ENCODE assay signal across 13 cellular contexts in the genomic region with DNA sequence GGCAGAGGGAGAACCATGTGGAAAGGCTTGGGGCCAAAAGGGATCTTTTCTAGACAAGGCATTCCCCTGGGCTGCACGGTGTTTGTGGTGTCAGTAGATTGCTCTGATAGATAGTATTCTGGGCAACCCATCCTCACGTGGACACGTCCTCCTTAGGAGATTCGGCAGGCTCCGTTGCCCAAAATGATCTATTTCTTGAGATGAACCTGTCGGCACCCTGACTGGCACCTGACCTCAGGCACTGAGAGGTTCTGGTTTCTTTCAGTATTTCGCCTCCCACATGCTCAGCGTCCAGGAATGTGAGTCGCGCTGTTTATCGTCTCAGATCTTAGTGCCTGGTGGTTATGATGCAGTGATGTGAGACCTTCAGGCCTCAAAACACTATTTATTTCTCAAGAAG.
DNase-seq lines count a peak whose midpoint lies in the region; ATAC-seq and TF ChIP-seq lines count a peak whose summit lies in the region.
"Had no signal": no experiment of that assay in that cellular context is flagged by ENCODE, and none has a peak within 500 bp of the region (broad histone marks: within the 10 kb centered on the region; RNA-seq: fewer than 3 reads in every experiment).

No MANE protein-coding gene starts in this region.

- peaks cover 15% of the 10 kb centered on the region for H3K9me1 ChIP-seq in IMR-90 (ENCODE audit: insufficient read depth, low read length)

- peaks cover 3% of the 10 kb centered on the region for H3K4me1 Mint-ChIP-seq in activated CD8-positive, alpha-beta memory T cell treated with anti-CD3 and anti-CD28 coated beads, Interleukin-2, amount 10 ng/mL, durations not matched to agents 7 days and 5 days

- dilution Hi-C loops in IMR-90 (cut with HindIII; ENCODE audit: low sequenced_read_pairs, unreplicated experiment) (no loop called here), mammary epithelial cell (cut with HindIII; ENCODE audit: low sequenced_read_pairs) (no loop called here)

- H2BK20ac ChIP-seq in IMR-90 (ENCODE audit: low read depth, low read length): no peak overlapping the region

- no peak for ATAC-seq in activated CD8-positive, alpha-beta memory T cell treated with anti-CD3 and anti-CD28 coated beads, Interleukin-2, amount 10 ng/mL, durations not matched to agents 7 days and 5 days
- ATAC-seq in IMR-90 (ENCODE audit: low read depth): no peak
- no peak for ATAC-seq in GM21717 (IDR thresholded peaks at IDR 0.05; ENCODE audit: unreplicated experiment)
- no peak for ATAC-seq in GM21526 (IDR thresholded peaks at IDR 0.05; ENCODE audit: low FRiP score, unreplicated experiment)
- ATAC-seq: right lobe of liver had no signal

- TF ChIP-seq CTCF in IMR-90 (conservative IDR thresholded peaks at IDR 0.05; ENCODE audit: low read depth, low read length): no peak
- no peak for TF ChIP-seq CTCF in mammary epithelial cell (conservative IDR thresholded peaks at IDR 0.05 in 1 of 2, IDR thresholded peaks at IDR 0.05 in 1 of 2; ENCODE audit: extremely low read depth in 1 of 2, insufficient read depth in 1 of 2, low read depth in 1 of 2, low read length in 2 of 2)
- TF ChIP-seq CTCF in parathyroid adenoma (IDR thresholded peaks at IDR 0.05): no peak

- BruUV-seq in IMR-90 (replicated peaks; lab: Mats Ljungman, UMichigan) (no TSS peak), mammary epithelial cell (replicated peaks; lab: Mats Ljungman, UMichigan) (no TSS peak)

- peaks cover 49% of the 10 kb centered on the region for H3K27me3 Mint-ChIP-seq in activated CD8-positive, alpha-beta memory T cell treated with anti-CD3 and anti-CD28 coated beads, Interleukin-2, amount 10 ng/mL, durations not matched to agents 7 days and 5 days

- no peak overlapping the region for H3K9ac ChIP-seq in IMR-90 (ENCODE audit: low read depth, low read length)
- no peak overlapping the region for H3K9ac ChIP-seq in mammary epithelial cell (ENCODE audit: insufficient read depth, low read length)
- no peak overlapping the region for H3K9ac ChIP-seq in parathyroid adenoma

- H2BK5ac ChIP-seq in IMR-90 (ENCODE audit: low read depth, low read length, poor library complexity, severe bottlenecking): no peak overlapping the region

- H3K4me3 ChIP-seq in IMR-90 (ENCODE audit: insufficient read depth, low read depth, low read length) (no peak overlapping the region), mammary epithelial cell (replicated peaks in 1 of 3; ENCODE audit: insufficient read depth in 1 of 3, low read depth in 2 of 3, low read length in 3 of 3) (no peak overlapping the region), parathyroid adenoma (ENCODE audit: low read depth, low read length) (peak overlapping the region; percentile 20)
- H3K4me3 ChIP-seq: right lobe of liver had no signal

- no peaks in the 10 kb centered on the region for H3K9me3 ChIP-seq in IMR-90 (ENCODE audit: control insufficient read depth, insufficient read depth, low read length)
- no peaks in the 10 kb centered on the region for H3K9me3 ChIP-seq in mammary epithelial cell (replicated peaks; ENCODE audit: insufficient read depth, low read length)
- no peaks in the 10 kb centered on the region for H3K9me3 ChIP-seq in parathyroid adenoma (ENCODE audit: control insufficient read depth, low read length)
- H3K9me3 ChIP-seq: right lobe of liver had no signal

- H4K20me1 ChIP-seq in IMR-90 (ENCODE audit: insufficient read depth, low read length) (no peaks in the 10 kb centered on the region), mammary epithelial cell (ENCODE audit: insufficient read depth, low read length) (no peaks in the 10 kb centered on the region)

- no peaks in the 10 kb centered on the region for H3K79me1 ChIP-seq in IMR-90 (ENCODE audit: low read depth in 1 of 2, low read length in 2 of 2)

- H3K27ac ChIP-seq in IMR-90 (ENCODE audit: insufficient read depth, low read length): no peak overlapping the region
- no peak overlapping the region for H3K27ac ChIP-seq in mammary epithelial cell (ENCODE audit: insufficient read depth, low read depth, low read length)
- H3K27ac ChIP-seq in parathyroid adenoma: peak overlapping the region; percentile 95
- H3K27ac ChIP-seq: right lobe of liver had no signal

- H3K9me3 Mint-ChIP-seq in activated CD8-positive, alpha-beta memory T cell treated with anti-CD3 and anti-CD28 coated beads, Interleukin-2, amount 10 ng/mL, durations not matched to agents 7 days and 5 days (ENCODE audit: low read depth): no peaks in the 10 kb centered on the region

- no peak overlapping the region for H3K4me3 Mint-ChIP-seq in activated CD8-positive, alpha-beta memory T cell treated with anti-CD3 and anti-CD28 coated beads, Interleukin-2, amount 10 ng/mL, durations not matched to agents 7 days and 5 days

- DNase-seq in activated CD8-positive, alpha-beta memory T cell treated with anti-CD3 and anti-CD28 coated beads for 24 hours: peak; percentile 59
- DNase-seq in activated CD8-positive, alpha-beta memory T cell treated with anti-CD3 and anti-CD28 coated beads, Interleukin-2, amount 10 ng/mL, durations not matched to agents 7 days and 5 days: no peak
- DNase-seq in IMR-90 (peak; percentile 61), mammary epithelial cell (peak; percentile 83), DMS53 (lab: John Stamatoyannopoulos, UW) (no peak)
- DNase-seq: aorta, NCI-H1105, NCI-H510A, right lobe of liver, SHP77 treated with DMSO at 0.1 percent for 48 hours had no signal

- H3K14ac ChIP-seq in IMR-90 (replicated peaks; ENCODE audit: low read depth, low read length): no peak overlapping the region

- H3K23ac ChIP-seq in IMR-90 (ENCODE audit: low read depth, low read length): no peak overlapping the region

- H2AK9ac ChIP-seq in IMR-90 (replicated peaks; ENCODE audit: low read depth, low read length, poor library complexity): peak overlapping the region; percentile 56

- H3K4ac ChIP-seq in IMR-90 (ENCODE audit: low read depth, low read length): peak overlapping the region; percentile 48; the same call in 1 of the 2 replicates

- no peak overlapping the region; the same call in 2 of the 3 replicates for H2BK15ac ChIP-seq in IMR-90 (ENCODE audit: low read depth, low read length)

- no peak overlapping the region for H4K5ac ChIP-seq in IMR-90 (ENCODE audit: low read depth, low read length)

- CTCF ChIA-PET in activated CD8-positive, alpha-beta memory T cell treated with anti-CD3 and anti-CD28 coated beads, Interleukin-2, amount 10 ng/mL, durations not matched to agents 7 days and 5 days (lab: Charles Lee): interaction anchor here (1.0 kb wide), 1 partner anchor 689 kb away, joined by 3 read pairs; no protein-coding TSS in a partner anchor
- CTCF ChIA-PET in IMR-90 (lab: Yijun Ruan, JAX): no interaction called here
- CTCF ChIA-PET in mammary epithelial cell (lab: Charles Lee; ENCODE audit: low non-redundant PET): no interaction called here

- H3K27ac Mint-ChIP-seq in activated CD8-positive, alpha-beta memory T cell treated with anti-CD3 and anti-CD28 coated beads, Interleukin-2, amount 10 ng/mL, durations not matched to agents 7 days and 5 days: no peak overlapping the region

- H3K79me2 ChIP-seq in mammary epithelial cell (ENCODE audit: insufficient read depth, low read length): no peaks in the 10 kb centered on the region
- H3K79me2 ChIP-seq in parathyroid adenoma: no peaks in the 10 kb centered on the region

- H3K27me3 ChIP-seq in IMR-90 (ENCODE audit: control insufficient read depth, insufficient read depth, low read length) (no peaks in the 10 kb centered on the region), mammary epithelial cell (ENCODE audit: insufficient read depth, low read length) (no peaks in the 10 kb centered on the region), parathyroid adenoma (ENCODE audit: control insufficient read depth, insufficient read depth, low read length) (no peaks in the 10 kb centered on the region)
- H3K27me3 ChIP-seq: right lobe of liver had no signal

- peak overlapping the region; percentile 56; the same call in 1 of the 2 replicates for H2AK5ac ChIP-seq in IMR-90 (ENCODE audit: low read depth, low read length)

- intact Hi-C loops in IMR-90 (cut with micrococcal nuclease) (no loop called here), mammary epithelial cell (cut with micrococcal nuclease) (no loop called here)

- no peak overlapping the region for H4K8ac ChIP-seq in IMR-90 (ENCODE audit: low read depth in 2 of 2, low read length in 2 of 2)

- no peak for TF ChIP-seq POLR2A in IMR-90 (IDR thresholded peaks at IDR 0.05; ENCODE audit: low read depth, low read length)

- H3K18ac ChIP-seq in IMR-90 (ENCODE audit: low read depth, low read length): no peak overlapping the region

- no peak overlapping the region for H4K91ac ChIP-seq in IMR-90 (ENCODE audit: insufficient read depth, low read depth, low read length)

- POLR2A ChIA-PET in IMR-90 (lab: Charles Lee; ENCODE audit: unreplicated experiment): no interaction called here

- H3K4me1 ChIP-seq in IMR-90 (ENCODE audit: control insufficient read depth, insufficient read depth, low read length) (peaks cover 11% of the 10 kb centered on the region), mammary epithelial cell (ENCODE audit: insufficient read depth, low read length) (peaks cover 30% of the 10 kb centered on the region), parathyroid adenoma (peaks cover 32% of the 10 kb centered on the region)
- H3K4me1 ChIP-seq: right lobe of liver had no signal

- in situ Hi-C loops in IMR-90 (cut with MboI; ENCODE audit: low sequenced_read_pairs): no loop called here
- in situ Hi-C loops in mammary epithelial cell (cut with MboI; ENCODE audit: low sequenced_read_pairs in 2 of 2): loop anchor here in 1 of 2 donors (10.0 kb wide), 1 partner anchor 246 kb away; the partner anchor contains the start of gene TANC2

- TF ChIP-seq RAD21 in IMR-90 (IDR thresholded peaks at IDR 0.05; ENCODE audit: low read length): no peak

- H3K36me3 ChIP-seq in IMR-90 (ENCODE audit: control insufficient read depth, insufficient read depth, low read length): no peaks in the 10 kb centered on the region
- no peaks in the 10 kb centered on the region for H3K36me3 ChIP-seq in mammary epithelial cell (ENCODE audit: insufficient read depth, low read length)
- H3K36me3 ChIP-seq in parathyroid adenoma (ENCODE audit: control insufficient read depth, insufficient read depth, low read length): no peaks in the 10 kb centered on the region
- H3K36me3 ChIP-seq: right lobe of liver had no signal

- H2BK120ac ChIP-seq in IMR-90 (ENCODE audit: low read depth, low read length): no peak overlapping the region

- H2AFZ ChIP-seq in IMR-90 (replicated peaks; ENCODE audit: low read length, poor library complexity): no peak overlapping the region
- peak overlapping the region; percentile 23 for H2AFZ ChIP-seq in mammary epithelial cell (ENCODE audit: low read depth, low read length)
- peak overlapping the region; percentile 58 for H2AFZ ChIP-seq in parathyroid adenoma

- 59% methylated on average over 5 of the region's 11 CpGs; no CpG with 5 or more reads in 1 of the 2 experiments for WGBS in IMR-90 (ENCODE audit: extremely low coverage in 2 of 2, insufficient read length in 1 of 2), 2 experiments
- WGBS in mammary epithelial cell (ENCODE audit: low coverage, missing lambda C conversion rate): 14% methylated on average over 10 of the region's 11 CpGs

- no peak overlapping the region for H3K4me2 ChIP-seq in IMR-90 (ENCODE audit: low read depth, low read length)
- peak overlapping the region; percentile 8 for H3K4me2 ChIP-seq in mammary epithelial cell (ENCODE audit: insufficient read depth, low read depth, low read length)
- H3K4me2 ChIP-seq in parathyroid adenoma (ENCODE audit: low read length): peak overlapping the region; percentile 52

- H3K56ac ChIP-seq in IMR-90 (ENCODE audit: extremely low read depth, insufficient read depth, low read length): no peak overlapping the region

- H3K36me3 Mint-ChIP-seq in activated CD8-positive, alpha-beta memory T cell treated with anti-CD3 and anti-CD28 coated beads, Interleukin-2, amount 10 ng/mL, durations not matched to agents 7 days and 5 days: peaks cover 2% of the 10 kb centered on the region

Comparison
In these comparisons a context has a peak if more than half of its experiments do, and no peak if none do; other contexts are left out.
1. DNase-seq: peak in activated CD8-positive, alpha-beta memory T cell treated with anti-CD3 and anti-CD28 coated beads for 24 hours (single experiment), IMR-90 (single experiment) and mammary epithelial cell (single experiment); none in activated CD8-positive, alpha-beta memory T cell treated with anti-CD3 and anti-CD28 coated beads, Interleukin-2, amount 10 ng/mL, durations not matched to agents 7 days and 5 days (single experiment) and DMS53 (single experiment).